ENCODE assay signal across 22 cellular contexts in the genomic region with DNA sequence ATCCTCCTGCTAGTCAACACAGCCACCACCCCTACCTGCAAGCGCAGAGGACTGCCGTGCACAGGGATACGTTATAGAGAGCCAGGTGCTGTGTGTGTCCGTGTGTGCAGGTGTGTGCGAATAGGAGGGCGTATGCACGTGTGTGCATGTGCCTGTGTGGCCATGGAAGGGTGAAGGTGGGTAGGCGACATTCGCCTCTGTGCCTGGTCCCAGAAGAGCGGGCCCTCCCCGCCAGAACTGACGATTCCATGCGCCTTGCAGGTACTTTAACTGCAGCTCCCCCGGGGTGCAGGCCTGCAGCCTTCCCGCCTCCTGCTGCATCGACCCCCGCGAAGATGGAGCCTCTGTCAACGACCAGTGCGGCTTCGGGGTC. TPM values are rescaled to one million over a fixed set of nuclear protein-coding genes. Genes with fewer than 3 reads are reported as not detected.
DNase-seq lines count a peak whose midpoint lies in the region; TF ChIP-seq lines count a peak whose summit lies in the region.
"Had no signal": no experiment of that assay in that cellular context is flagged by ENCODE, and none has a peak within 500 bp of the region (broad histone marks: within the 10 kb centered on the region; RNA-seq: fewer than 3 reads in every experiment).

No MANE protein-coding gene starts in this region.

- no peak overlapping the region for H2BK5ac ChIP-seq in neuronal stem cell (ENCODE audit: low read length)

- H3F3A ChIP-seq in GM23248 (ENCODE audit: insufficient read depth) = no peaks in the 10 kb centered on the region

- H3K79me2 ChIP-seq in GM23248 (ENCODE audit: insufficient read depth) (no peaks in the 10 kb centered on the region), OCI-LY7 (ENCODE audit: insufficient read depth, low read depth, low read length) (no peaks in the 10 kb centered on the region), Karpas-422 (ENCODE audit: low read length) (no peaks in the 10 kb centered on the region)

- H3K27ac Mint-ChIP-seq in endothelial cell (ENCODE audit: unreplicated experiment) = no peak overlapping the region
- H3K27ac Mint-ChIP-seq: activated CD4-positive, alpha-beta T cell treated with anti-CD3 and anti-CD28 coated beads, Interleukin-2, amount 10 ng/mL, durations not matched to agents 24 days and 14 days; naive B cell had no signal

- peaks cover 4% of the 10 kb centered on the region for H3K79me1 ChIP-seq in neuronal stem cell (ENCODE audit: low read depth, low read length)

- H3K4me3 Mint-ChIP-seq in endothelial cell (ENCODE audit: unreplicated experiment) = peak overlapping the region; percentile 59
- H3K4me3 Mint-ChIP-seq: activated CD4-positive, alpha-beta T cell treated with anti-CD3 and anti-CD28 coated beads, Interleukin-2, amount 10 ng/mL, durations not matched to agents 24 days and 14 days; activated T-cell treated with anti-CD3 and anti-CD28 coated beads, Interleukin-2, amount 50 U/mL, for 4 hours; central memory CD8-positive, alpha-beta T cell; naive B cell had no signal

- H3K4me1 Mint-ChIP-seq in endothelial cell (ENCODE audit: unreplicated experiment) = peaks cover 2% of the 10 kb centered on the region
- H3K4me1 Mint-ChIP-seq: activated CD4-positive, alpha-beta T cell treated with anti-CD3 and anti-CD28 coated beads, Interleukin-2, amount 10 ng/mL, durations not matched to agents 24 days and 14 days; central memory CD8-positive, alpha-beta T cell had no signal

- H3K23ac ChIP-seq in neuronal stem cell (ENCODE audit: low read depth, low read length, poor library complexity) = no peak overlapping the region

- no peak overlapping the region for H3K27ac ChIP-seq in GM23248
- H3K27ac ChIP-seq in neuronal stem cell (replicated peaks; ENCODE audit: low read length) = no peak overlapping the region
- no peak overlapping the region for H3K27ac ChIP-seq in OCI-LY7 (ENCODE audit: low read depth, low read length, poor library complexity, severe bottlenecking)
- no peak overlapping the region for H3K27ac ChIP-seq in Karpas-422 (ENCODE audit: low read length)
- H3K27ac ChIP-seq: BLaER1 treated with 17β-estradiol and CSF1 and Interleukin-3, amounts not matched to agents 10 nM and 100 nM; Peyer's patch; skin epidermis; tibial nerve had no signal

- peaks cover 15% of the 10 kb centered on the region; the same call in 1 of the 2 replicates for H3K27me3 ChIP-seq in GM23248 (replicated peaks; ENCODE audit: insufficient read depth)
- H3K27me3 ChIP-seq in neuronal stem cell (ENCODE audit: control insufficient read depth in 3 of 3, insufficient read depth in 3 of 3, low read depth in 1 of 3, low read length in 3 of 3) = peaks cover 14 to 30% (median 22%) of the 10 kb centered on the region in 3 experiments
- H3K27me3 ChIP-seq in Karpas-422 (ENCODE audit: low read length) = no peaks in the 10 kb centered on the region
- H3K27me3 ChIP-seq: BLaER1 treated with 17β-estradiol and CSF1 and Interleukin-3, amounts not matched to agents 10 nM and 100 nM had no signal

- H2AFZ ChIP-seq in GM23248 (no peak overlapping the region), neuronal stem cell (ENCODE audit: low read length) (peak overlapping the region; percentile 45), OCI-LY7 (ENCODE audit: low read length) (no peak overlapping the region), Karpas-422 (ENCODE audit: low read length) (no peak overlapping the region)

- H3K9me3 Mint-ChIP-seq in endothelial cell (ENCODE audit: unreplicated experiment) = no peaks in the 10 kb centered on the region
- H3K9me3 Mint-ChIP-seq: activated CD4-positive, alpha-beta T cell treated with anti-CD3 and anti-CD28 coated beads, Interleukin-2, amount 10 ng/mL, durations not matched to agents 24 days and 14 days; activated T-cell treated with anti-CD3 and anti-CD28 coated beads, Interleukin-2, amount 50 U/mL, for 4 hours; central memory CD8-positive, alpha-beta T cell had no signal

- intact Hi-C loops in OCI-LY7 (cut with micrococcal nuclease; ENCODE audit: unreplicated experiment) = no loop called here

- peak overlapping the region; percentile 81 for H2BK120ac ChIP-seq in neuronal stem cell (ENCODE audit: low read depth, low read length)

- TF ChIP-seq CTCF in endothelial cell (IDR thresholded peaks at IDR 0.05; ENCODE audit: unreplicated experiment) (no peak), OCI-LY7 (conservative IDR thresholded peaks at IDR 0.05; ENCODE audit: low read length) (no peak)

- H4K91ac ChIP-seq in neuronal stem cell (ENCODE audit: low read depth, low read length, poor library complexity) = no peak overlapping the region

- H3K14ac ChIP-seq in neuronal stem cell (ENCODE audit: low read length) = peak overlapping the region; percentile 82

- H4K20me1 ChIP-seq in GM23248 (ENCODE audit: insufficient read depth) = no peaks in the 10 kb centered on the region
- no peaks in the 10 kb centered on the region for H4K20me1 ChIP-seq in OCI-LY7 (ENCODE audit: insufficient read depth, low read length)
- no peaks in the 10 kb centered on the region for H4K20me1 ChIP-seq in Karpas-422 (ENCODE audit: insufficient read depth, low read depth, low read length)
- H4K20me1 ChIP-seq: BLaER1 treated with 17β-estradiol and CSF1 and Interleukin-3, amounts not matched to agents 10 nM and 100 nM had no signal

- H3K9ac ChIP-seq in GM23248 = no peak overlapping the region
- H3K9ac ChIP-seq in neuronal stem cell (ENCODE audit: low read depth, low read length, poor library complexity) = peak overlapping the region; percentile 15
- H3K9ac ChIP-seq in Karpas-422 (ENCODE audit: low read length) = no peak overlapping the region
- H3K9ac ChIP-seq: BLaER1 treated with 17β-estradiol and CSF1 and Interleukin-3, amounts not matched to agents 10 nM and 100 nM had no signal

- DNase-seq in GM23248 (no peak), NCI-H146 (lab: John Stamatoyannopoulos, UW) (peak; percentile 33), endothelial cell (ENCODE audit: low spot score) (no peak), neuronal stem cell (ENCODE audit: low spot score) (no peak), OCI-LY7 (ENCODE audit: low spot score) (no peak), Karpas-422 (no peak)
- DNase-seq in effector CD8-positive, alpha-beta T cell (lab: John Stamatoyannopoulos, UW) = no peak
- DNase-seq: activated CD4-positive, alpha-beta T cell treated with anti-CD3 and anti-CD28 coated beads, Interleukin-2, amount 10 ng/mL, durations not matched to agents 24 days and 14 days; activated T-cell treated with anti-CD3 and anti-CD28 coated beads, Interleukin-2, amount 50 U/mL, for 4 hours; head of caudate nucleus; naive B cell; NCI-H1048; NCI-H187; occipital lobe; Peyer's patch; SHP77 treated with DMSO at 0.1 percent for 48 hours had no signal

- POLR2A ChIA-PET in OCI-LY7 (lab: Charles Lee) = no interaction called here

- in situ Hi-C loops in GM23248 (cut with MboI) = no loop called here

- no peak overlapping the region for H2BK12ac ChIP-seq in neuronal stem cell (ENCODE audit: low read length)

- CTCF ChIA-PET in OCI-LY7 (lab: Charles Lee; ENCODE audit: unreplicated experiment) = no interaction called here

- WGBS in GM23248 (ENCODE audit: low coverage in 1 of 2, low lambda C conversion rate in 2 of 2, missing lambda C conversion rate in 2 of 2), 2 experiments = 20 to 23% methylated on average over 16 to 21 of the region's 21 CpGs
- WGBS in neuronal stem cell (ENCODE audit: extremely low coverage in 2 of 2, insufficient read length in 2 of 2, insufficient replicate concordance in 1 of 2), 2 donors = no CpG with 5 or more reads among the region's 21 CpGs

- no peak overlapping the region for H3K4me2 ChIP-seq in GM23248 (ENCODE audit: unreplicated experiment)
- H3K4me2 ChIP-seq in neuronal stem cell (ENCODE audit: insufficient read depth, low read length, poor library complexity, severe bottlenecking) = peak overlapping the region; percentile 69
- H3K4me2 ChIP-seq in OCI-LY7 (ENCODE audit: low read length) = no peak overlapping the region
- no peak overlapping the region for H3K4me2 ChIP-seq in Karpas-422 (ENCODE audit: low read depth, low read length, poor library complexity, severe bottlenecking)
- H3K4me2 ChIP-seq: BLaER1 treated with 17β-estradiol and CSF1 and Interleukin-3, amounts not matched to agents 10 nM and 100 nM had no signal

- H3K4me3 ChIP-seq in GM23248 (0 out of 2 replicates have a peak overlapping the region, but pooled peaks have one; percentile 37), neuronal stem cell (ENCODE audit: low read length in 2 of 2) (peak overlapping the region in 1 of 2 donors; percentile 23), OCI-LY7 (ENCODE audit: low read depth, low read length, poor library complexity, severe bottlenecking) (no peak overlapping the region), Karpas-422 (ENCODE audit: low read length) (no peak overlapping the region)
- H3K4me3 ChIP-seq: BLaER1 treated with 17β-estradiol and CSF1 and Interleukin-3, amounts not matched to agents 10 nM and 100 nM; Peyer's patch; skin epidermis; tibial nerve had no signal

- peaks cover 3% of the 10 kb centered on the region for H3K36me3 Mint-ChIP-seq in endothelial cell (ENCODE audit: low read depth, unreplicated experiment)
- H3K36me3 Mint-ChIP-seq: naive B cell had no signal

- peak overlapping the region; percentile 85 for H3K18ac ChIP-seq in neuronal stem cell (ENCODE audit: low read length)

- H3K27me3 Mint-ChIP-seq in endothelial cell (ENCODE audit: unreplicated experiment) = peaks cover 27% of the 10 kb centered on the region

- no peaks in the 10 kb centered on the region for H3K36me3 ChIP-seq in GM23248 (ENCODE audit: low read depth)
- H3K36me3 ChIP-seq in neuronal stem cell (replicated peaks in 1 of 2; ENCODE audit: control insufficient read depth in 2 of 2, insufficient read depth in 2 of 2, low read length in 2 of 2) = peaks cover 0 to 3% of the 10 kb centered on the region in 2 donors
- no peaks in the 10 kb centered on the region for H3K36me3 ChIP-seq in OCI-LY7 (ENCODE audit: insufficient read depth, low read length)
- H3K36me3 ChIP-seq in Karpas-422 (ENCODE audit: insufficient read depth, low read length) = no peaks in the 10 kb centered on the region
- H3K36me3 ChIP-seq: Peyer's patch, tibial nerve had no signal

- H3K9me2 ChIP-seq in GM23248 (ENCODE audit: insufficient read depth) (no peaks in the 10 kb centered on the region), OCI-LY7 (ENCODE audit: insufficient read depth, low read length) (no peaks in the 10 kb centered on the region), Karpas-422 (replicated peaks; ENCODE audit: insufficient read depth, low read length) (no peaks in the 10 kb centered on the region)

- no peak overlapping the region for H2AK5ac ChIP-seq in neuronal stem cell (ENCODE audit: low read depth, low read length)

- H2BK15ac ChIP-seq in neuronal stem cell (ENCODE audit: low read length) = no peak overlapping the region

- no peak overlapping the region for H4K8ac ChIP-seq in neuronal stem cell (ENCODE audit: low read depth, low read length)

- H3K9me3 ChIP-seq in GM23248 (ENCODE audit: low read depth) (no peaks in the 10 kb centered on the region), neuronal stem cell (replicated peaks in 1 of 2; ENCODE audit: control insufficient read depth in 2 of 2, insufficient read depth in 1 of 2, low read depth in 1 of 2, low read length in 2 of 2) (peaks cover 11 to 12% of the 10 kb centered on the region in 2 donors), OCI-LY7 (ENCODE audit: low read length) (no peaks in the 10 kb centered on the region), Karpas-422 (ENCODE audit: low read length) (no peaks in the 10 kb centered on the region)

- H3K4me1 ChIP-seq in GM23248 (ENCODE audit: insufficient read depth) (peaks cover 3% of the 10 kb centered on the region; the same call in 1 of the 2 replicates), neuronal stem cell (ENCODE audit: control insufficient read depth in 2 of 2, insufficient read depth in 1 of 2, low read depth in 1 of 2, low read length in 2 of 2) (peaks cover under 1 to 4% of the 10 kb centered on the region in 2 donors), OCI-LY7 (ENCODE audit: insufficient read depth, low read length, poor library complexity, severe bottlenecking) (no peaks in the 10 kb centered on the region), Karpas-422 (ENCODE audit: low read length) (no peaks in the 10 kb centered on the region)
- H3K4me1 ChIP-seq: Peyer's patch, tibial nerve had no signal

- BruUV-seq in OCI-LY7 (replicated peaks; lab: Mats Ljungman, UMichigan) = no TSS peak

- H3K4ac ChIP-seq in neuronal stem cell (ENCODE audit: low read length) = no peak overlapping the region

RNA-seq across cellular contexts. Expression of gene PDE6G, which starts 8.7 kb away (rescaled TPM):
- total RNA-seq in GM23248 (2014; rRNA removed; shearing (Covaris generic)) = not detected in 2 replicates
- polyA plus RNA-seq in GM23248 (2016; fragmentation: Nextera tagmentation; extraction: Ambion mirVana) = not detected in 2 replicates
- total RNA-seq in endothelial cell (ENCODE audit: unreplicated experiment) = 1.1 TPM
- polyA plus RNA-seq in neuronal stem cell (2013, experiment 1 of 2) = 0.07 TPM
- polyA plus RNA-seq in neuronal stem cell (2013, experiment 2 of 2) = not detected
- not detected in 2 replicates for total RNA-seq in OCI-LY7 (2014; rRNA removed; shearing (Covaris generic))
- total RNA-seq in OCI-LY7 (2022) = 0.44 TPM in 1 of 2 replicates, not detected in the other
- total RNA-seq in Karpas-422 (2014; rRNA removed; shearing (Covaris generic); ENCODE audit: low replicate concordance) = 1.6 and 2.7 TPM in 2 replicates
- total RNA-seq: fibroblast of villous mesenchyme, G401, occipital lobe, Peyer's patch, tibial nerve had no signal

RNA-seq across cellular contexts. Expression of gene TSPAN10, which starts 10.6 kb away (rescaled TPM):
- 2.6 and 3.9 TPM in 2 replicates for total RNA-seq in GM23248 (2014; rRNA removed; shearing (Covaris generic))
- polyA plus RNA-seq in GM23248 (2016; fragmentation: Nextera tagmentation; extraction: Ambion mirVana) = 3.4 and 4.7 TPM in 2 replicates
- 2.5 TPM for total RNA-seq in endothelial cell (ENCODE audit: unreplicated experiment)
- 1.3 TPM for polyA plus RNA-seq in neuronal stem cell (2013, experiment 1 of 2)
- 1.1 TPM for polyA plus RNA-seq in neuronal stem cell (2013, experiment 2 of 2)
- 0.95 and 1.3 TPM in 2 replicates for total RNA-seq in OCI-LY7 (2014; rRNA removed; shearing (Covaris generic))
- total RNA-seq in OCI-LY7 (2022) = 1.7 and 2.4 TPM in 2 replicates
- 1.5 and 1.7 TPM in 2 replicates for total RNA-seq in Karpas-422 (2014; rRNA removed; shearing (Covaris generic); ENCODE audit: low replicate concordance)
- total RNA-seq: Peyer's patch had no signal

RNA-seq across cellular contexts. Expression of gene NPLOC4, which starts 10.7 kb away (rescaled TPM):
- total RNA-seq in GM23248 (2014; rRNA removed; shearing (Covaris generic)) = 62.9 and 64.6 TPM in 2 replicates
- polyA plus RNA-seq in GM23248 (2016; fragmentation: Nextera tagmentation; extraction: Ambion mirVana) = 51.4 and 51.5 TPM in 2 replicates
- 133 TPM for total RNA-seq in endothelial cell (ENCODE audit: unreplicated experiment)
- 54.2 TPM for polyA plus RNA-seq in neuronal stem cell (2013, experiment 1 of 2)
- polyA plus RNA-seq in neuronal stem cell (2013, experiment 2 of 2) = 54.2 TPM
- total RNA-seq in OCI-LY7 (2014; rRNA removed; shearing (Covaris generic)) = 59.4 and 69.6 TPM in 2 replicates
- total RNA-seq in OCI-LY7 (2022) = 118 and 119 TPM in 2 replicates
- total RNA-seq in Karpas-422 (2014; rRNA removed; shearing (Covaris generic); ENCODE audit: low replicate concordance) = 32.4 and 50.3 TPM in 2 replicates

RNA-seq across cellular contexts. Expression of gene OXLD1, which starts 18.8 kb away (rescaled TPM):
- 19.9 and 49.3 TPM in 2 replicates for total RNA-seq in GM23248 (2014; rRNA removed; shearing (Covaris generic))
- 48.5 and 50.4 TPM in 2 replicates for polyA plus RNA-seq in GM23248 (2016; fragmentation: Nextera tagmentation; extraction: Ambion mirVana)
- 22.4 TPM for total RNA-seq in endothelial cell (ENCODE audit: unreplicated experiment)
- 26.1 TPM for polyA plus RNA-seq in neuronal stem cell (2013, experiment 1 of 2)
- 25.4 TPM for polyA plus RNA-seq in neuronal stem cell (2013, experiment 2 of 2)
- total RNA-seq in OCI-LY7 (2014; rRNA removed; shearing (Covaris generic)) = 148 and 151 TPM in 2 replicates
- total RNA-seq in OCI-LY7 (2022) = 116 and 121 TPM in 2 replicates
- total RNA-seq in Karpas-422 (2014; rRNA removed; shearing (Covaris generic); ENCODE audit: low replicate concordance) = 78.7 and 122 TPM in 2 replicates

RNA-seq across cellular contexts. Expression of gene CCDC137, which starts 18.9 kb away (rescaled TPM):
- total RNA-seq in GM23248 (2014; rRNA removed; shearing (Covaris generic)) = 11.6 and 11.7 TPM in 2 replicates
- polyA plus RNA-seq in GM23248 (2016; fragmentation: Nextera tagmentation; extraction: Ambion mirVana) = 22.0 and 22.8 TPM in 2 replicates
- total RNA-seq in endothelial cell (ENCODE audit: unreplicated experiment) = 31.8 TPM
- 19.1 TPM for polyA plus RNA-seq in neuronal stem cell (2013, experiment 1 of 2)
- 19.1 TPM for polyA plus RNA-seq in neuronal stem cell (2013, experiment 2 of 2)
- 39.4 and 39.9 TPM in 2 replicates for total RNA-seq in OCI-LY7 (2014; rRNA removed; shearing (Covaris generic))
- 61.1 and 61.4 TPM in 2 replicates for total RNA-seq in OCI-LY7 (2022)
- total RNA-seq in Karpas-422 (2014; rRNA removed; shearing (Covaris generic); ENCODE audit: low replicate concordance) = 8.1 and 31.9 TPM in 2 replicates
